Comparison of ENCODE assay signal across 2 cellular contexts in genomic region chr9:13446261-13446660, GRCh38.
TF ChIP-seq lines count a peak whose summit lies in the region.

No MANE protein-coding gene starts in this region.

TF ChIP-seq in endothelial cell of umbilical vein, 7 proteins besides CTCF, POLR2A, EP300 and RAD21 (continued from another document):
- no peak for TF ChIP-seq FOS (IDR thresholded peaks at IDR 0.05; ENCODE audit: borderline replicate concordance, insufficient read depth, low read length)
- no peak for TF ChIP-seq JUN (IDR thresholded peaks at IDR 0.05; ENCODE audit: borderline replicate concordance, insufficient read depth, insufficient read length, low read depth)
- TF ChIP-seq POLR2AphosphoS5 (IDR thresholded peaks at IDR 0.05; ENCODE audit: insufficient read depth, low read depth, low read length): no peak
- TF ChIP-seq GATA2 (IDR thresholded peaks at IDR 0.05; ENCODE audit: insufficient read depth, insufficient read length, low read depth, low read length): no peak
- no peak for TF ChIP-seq MAX (IDR thresholded peaks at IDR 0.05; ENCODE audit: insufficient read depth, insufficient read length)

TF ChIP-seq in SK-N-SH treated with all-trans-retinoic acid at 6 μM for 48 hours, 23 proteins besides CTCF, POLR2A, EP300 and RAD21 (continued from another document):
- TF ChIP-seq CSRNP3 (CRISPR knock-in tag; IDR thresholded peaks at IDR 0.05) (no peak), CSDC2 (CRISPR knock-in tag; IDR thresholded peaks at IDR 0.05) (no peak), ISL1 (CRISPR knock-in tag; IDR thresholded peaks at IDR 0.05) (no peak), ZFP3 (CRISPR knock-in tag; IDR thresholded peaks at IDR 0.05) (no peak), BACH2 (CRISPR knock-in tag; IDR thresholded peaks at IDR 0.05; ENCODE audit: borderline replicate concordance) (no peak), ARNTL (CRISPR knock-in tag; IDR thresholded peaks at IDR 0.05; ENCODE audit: borderline replicate concordance, low read depth) (no peak), PATZ1 (CRISPR knock-in tag; IDR thresholded peaks at IDR 0.05; ENCODE audit: borderline replicate concordance) (no peak), ZNF70 (CRISPR knock-in tag; IDR thresholded peaks at IDR 0.05) (no peak), ESRRG (CRISPR knock-in tag; IDR thresholded peaks at IDR 0.05) (no peak), POU6F1 (CRISPR knock-in tag; IDR thresholded peaks at IDR 0.05; ENCODE audit: borderline replicate concordance, low read depth) (no peak)
TF ChIP-seq in SK-N-SH treated with all-trans-retinoic acid at 6 μM for 48 hours: peak in this region for 0.
